Comparison of ENCODE assay signal across 17 cellular contexts in the genomic region with DNA sequence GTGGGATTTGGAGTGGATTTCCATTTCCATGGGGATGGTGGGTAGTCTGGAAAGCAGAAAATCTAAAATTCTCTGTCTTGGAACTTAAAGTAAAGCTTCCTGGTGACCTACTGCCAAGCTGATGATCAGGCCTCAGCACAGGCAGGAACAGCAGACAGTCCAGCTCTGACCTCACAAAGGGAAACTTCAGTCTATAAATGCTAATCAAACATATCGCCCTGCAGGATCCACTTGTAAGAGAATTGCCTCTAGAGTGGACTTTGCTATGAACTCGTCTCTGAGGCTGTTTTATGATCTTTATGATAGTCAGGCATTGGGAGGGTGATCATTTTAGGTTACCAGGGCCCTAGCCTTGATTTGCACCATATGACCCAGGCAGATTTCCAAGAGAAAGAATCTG.
"Had no signal": no experiment of that assay in that cellular context is flagged by ENCODE, and none has a peak within 500 bp of the region (broad histone marks: within the 10 kb centered on the region; RNA-seq: fewer than 3 reads in every experiment).

No MANE protein-coding gene starts in this region.

- H3K9me3 ChIP-seq: left lung had no signal

- H3K27me3 Mint-ChIP-seq: activated CD8-positive, alpha-beta T cell treated with anti-CD3 and anti-CD28 coated beads for 36 hours; activated T-helper 17 cell treated with anti-CD3 and anti-CD28 coated beads, Interleukin-2, amount 50 U/mL, for 72 hours; central memory CD8-positive, alpha-beta T cell had no signal

- H3K4me1 Mint-ChIP-seq: activated T-helper 17 cell treated with anti-CD3 and anti-CD28 coated beads, Interleukin-2, amount 50 U/mL, for 72 hours; central memory CD8-positive, alpha-beta T cell had no signal

- H3K4me3 ChIP-seq: left lung had no signal

- H3K36me3 Mint-ChIP-seq: naive thymus-derived CD4-positive, alpha-beta T cell; stimulated activated naive B cell treated with anti-CD40 and anti-IgM and Interleukin-4, amounts not matched to agents 10 μg/mL and 1 μg/mL and 100 μg/mL, for 72 hours had no signal

- H3K36me3 ChIP-seq: brain microvascular endothelial cell, left lung had no signal

- H3K4me3 Mint-ChIP-seq: activated CD4-positive, alpha-beta T cell treated with anti-CD3 and anti-CD28 coated beads, Interleukin-2, amount 10 ng/mL, durations not matched to agents 24 days and 14 days; activated CD8-positive, alpha-beta T cell treated with anti-CD3 and anti-CD28 coated beads for 36 hours; activated T-helper 17 cell treated with anti-CD3 and anti-CD28 coated beads, Interleukin-2, amount 50 U/mL, for 72 hours; central memory CD8-positive, alpha-beta T cell; naive thymus-derived CD4-positive, alpha-beta T cell; stimulated activated naive B cell treated with anti-CD40 and anti-IgM and Interleukin-4, amounts not matched to agents 10 μg/mL and 1 μg/mL and 100 μg/mL, for 72 hours had no signal

- H3K9me3 Mint-ChIP-seq: activated CD4-positive, alpha-beta T cell treated with anti-CD3 and anti-CD28 coated beads, Interleukin-2, amount 10 ng/mL, durations not matched to agents 24 days and 14 days; activated CD8-positive, alpha-beta T cell treated with anti-CD3 and anti-CD28 coated beads for 36 hours; activated T-helper 17 cell treated with anti-CD3 and anti-CD28 coated beads, Interleukin-2, amount 50 U/mL, for 72 hours; central memory CD8-positive, alpha-beta T cell; naive thymus-derived CD4-positive, alpha-beta T cell; stimulated activated naive B cell treated with anti-CD40 and anti-IgM and Interleukin-4, amounts not matched to agents 10 μg/mL and 1 μg/mL and 100 μg/mL, for 72 hours had no signal

- ATAC-seq: activated CD8-positive, alpha-beta T cell treated with anti-CD3 and anti-CD28 coated beads for 36 hours; left lung; naive thymus-derived CD4-positive, alpha-beta T cell; sciatic nerve; stimulated activated naive B cell treated with anti-CD40 and anti-IgM and Interleukin-4, amounts not matched to agents 10 μg/mL and 1 μg/mL and 100 μg/mL, for 72 hours had no signal

- H3K27ac ChIP-seq: brain microvascular endothelial cell, left lung had no signal

- H3K27me3 ChIP-seq: brain microvascular endothelial cell, left lung had no signal

- DNase-seq: activated CD4-positive, alpha-beta T cell treated with anti-CD3 and anti-CD28 coated beads, Interleukin-2, amount 10 ng/mL, durations not matched to agents 24 days and 14 days; activated CD4-positive, CD25-positive, alpha-beta regulatory T cell; activated CD8-positive, alpha-beta T cell treated with anti-CD3 and anti-CD28 coated beads for 36 hours; activated naive CD4-positive, alpha-beta T cell treated with Interleukin-2 at 50 U/mL for 16 hours; activated T-cell treated with anti-CD3 and anti-CD28 coated beads, Interleukin-2, amount 50 U/mL, for 1 hour; aorta; brain microvascular endothelial cell; cortex of kidney; left lung; naive thymus-derived CD4-positive, alpha-beta T cell; stimulated activated CD4-positive, alpha-beta T cell treated with anti-CD3 and anti-CD28 coated beads, Interleukin-4, amount 100 ng/mL, for 4 hours; stimulated activated naive B cell treated with anti-CD40 and anti-IgM and Interleukin-4, amounts not matched to agents 10 μg/mL and 1 μg/mL and 100 μg/mL, for 72 hours; T-helper 1 cell; T-helper 9 cell had no signal

- H3K27ac Mint-ChIP-seq: activated CD4-positive, alpha-beta T cell treated with anti-CD3 and anti-CD28 coated beads, Interleukin-2, amount 10 ng/mL, durations not matched to agents 24 days and 14 days; activated CD8-positive, alpha-beta T cell treated with anti-CD3 and anti-CD28 coated beads for 36 hours; activated T-helper 17 cell treated with anti-CD3 and anti-CD28 coated beads, Interleukin-2, amount 50 U/mL, for 72 hours; naive thymus-derived CD4-positive, alpha-beta T cell; stimulated activated naive B cell treated with anti-CD40 and anti-IgM and Interleukin-4, amounts not matched to agents 10 μg/mL and 1 μg/mL and 100 μg/mL, for 72 hours had no signal
